Comparison of ENCODE assay signal across 1 cellular context in the genomic region with DNA sequence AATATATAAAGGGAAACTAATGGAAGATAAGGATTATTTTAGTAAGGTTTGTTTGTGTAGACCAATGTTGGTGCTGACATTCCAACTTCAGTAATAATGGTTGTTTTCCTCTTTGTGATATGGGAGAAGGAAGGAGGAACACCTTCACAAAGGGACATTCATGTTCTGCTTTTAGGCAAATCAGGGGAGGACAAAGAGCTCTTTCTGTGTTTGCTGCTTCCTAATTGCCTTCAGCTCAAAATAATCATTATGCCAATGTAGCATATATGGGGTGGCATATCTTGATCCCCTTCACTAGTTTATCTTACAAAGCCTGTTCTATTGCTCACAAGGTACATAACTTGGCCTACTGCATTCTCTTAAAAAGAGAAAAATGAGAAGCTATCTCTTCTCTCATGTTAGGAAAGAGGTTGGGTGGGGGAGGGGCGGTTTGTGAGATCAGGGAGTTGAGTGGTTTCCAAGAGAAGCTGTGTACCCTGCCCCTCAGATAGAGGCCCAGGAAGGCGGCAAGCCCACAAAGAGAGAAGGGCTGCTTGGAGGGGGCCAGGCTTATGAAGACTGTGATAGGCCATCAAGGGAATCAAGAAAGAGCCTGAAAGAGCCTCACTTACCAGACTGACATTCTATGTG.
TF ChIP-seq lines count a peak whose summit lies in the region.

No MANE protein-coding gene starts in this region.

TF ChIP-seq in HepG2, 621 proteins besides CTCF, POLR2A, EP300 and RAD21 (continued from another document and continues in another):
- TF ChIP-seq E2F2 (CRISPR knock-in tag; IDR thresholded peaks at IDR 0.05; ENCODE audit: borderline replicate concordance) (no peak), PBX2 (CRISPR knock-in tag; IDR thresholded peaks at IDR 0.05) (no peak), SIX1 (CRISPR knock-in tag; IDR thresholded peaks at IDR 0.05; ENCODE audit: borderline replicate concordance) (peak; percentile 65), ZNF264 (CRISPR knock-in tag; IDR thresholded peaks at IDR 0.05) (no peak), ZNF7 (CRISPR knock-in tag; IDR thresholded peaks at IDR 0.05) (no peak), ZNF350 (CRISPR knock-in tag; IDR thresholded peaks at IDR 0.05; ENCODE audit: borderline replicate concordance, low read depth) (0 out of 2 replicates have a peak, but pooled peaks have one; percentile 44), ZNF232 (CRISPR knock-in tag; IDR thresholded peaks at IDR 0.05; ENCODE audit: borderline replicate concordance) (peak; percentile 61; the same call in 1 of the 2 replicates), ZNF468 (CRISPR knock-in tag; IDR thresholded peaks at IDR 0.05) (no peak), KLF16 (CRISPR knock-in tag; IDR thresholded peaks at IDR 0.05) (peak in 1 of 2 experiments; percentile 52; a peak in 1 of 4 replicates), POLR2G (IDR thresholded peaks at IDR 0.05; ENCODE audit: low read depth, low read length) (peak; percentile 56), CBX5 (CRISPR knock-in tag; IDR thresholded peaks at IDR 0.05; ENCODE audit: borderline replicate concordance) (peak; percentile 43; the same call in 1 of the 2 replicates), HOXD1 (CRISPR knock-in tag; IDR thresholded peaks at IDR 0.05) (no peak), ZSCAN20 (CRISPR knock-in tag; IDR thresholded peaks at IDR 0.05; ENCODE audit: borderline replicate concordance) (no peak), ZNF33A (CRISPR knock-in tag; IDR thresholded peaks at IDR 0.05; ENCODE audit: borderline replicate concordance) (peak; percentile 67; the same call in 1 of the 2 replicates), FOXJ3 (CRISPR knock-in tag; IDR thresholded peaks at IDR 0.05; ENCODE audit: borderline replicate concordance) (peak; percentile 17; the same call in 1 of the 2 replicates), HMGXB3 (CRISPR knock-in tag; IDR thresholded peaks at IDR 0.05; ENCODE audit: borderline replicate concordance) (peak; percentile 40; the same call in 1 of the 2 replicates), ZNF567 (CRISPR knock-in tag; IDR thresholded peaks at IDR 0.05; ENCODE audit: borderline replicate concordance) (no peak), TBL1XR1 (IDR thresholded peaks at IDR 0.05; ENCODE audit: borderline replicate concordance, low read length, partially characterized antibody) (no peak), ZNF564 (CRISPR knock-in tag; IDR thresholded peaks at IDR 0.05) (peak; percentile 28; the same call in 1 of the 2 replicates), ZNF770 (CRISPR knock-in tag; IDR thresholded peaks at IDR 0.05) (no peak; the same call in 1 of the 2 replicates), ZNF788 (CRISPR knock-in tag; IDR thresholded peaks at IDR 0.05; ENCODE audit: borderline replicate concordance) (peak; percentile 52; the same call in 1 of the 2 replicates), SKI (IDR thresholded peaks at IDR 0.05; ENCODE audit: partially characterized antibody) (no peak), ZNF557 (CRISPR knock-in tag; IDR thresholded peaks at IDR 0.05) (no peak), HOXA9 (CRISPR knock-in tag; IDR thresholded peaks at IDR 0.05; ENCODE audit: borderline replicate concordance) (no peak), RARA (CRISPR knock-in tag; IDR thresholded peaks at IDR 0.05) (peak; percentile 71), ZNF782 (CRISPR knock-in tag; IDR thresholded peaks at IDR 0.05; ENCODE audit: borderline replicate concordance) (no peak), ZSCAN25 (CRISPR knock-in tag; IDR thresholded peaks at IDR 0.05) (no peak), ZNF382 (CRISPR knock-in tag; IDR thresholded peaks at IDR 0.05; ENCODE audit: borderline replicate concordance) (no peak), ZNF230 (CRISPR knock-in tag; IDR thresholded peaks at IDR 0.05) (no peak), HCFC1 (IDR thresholded peaks at IDR 0.05; ENCODE audit: low read depth, low read length) (no peak), HNF4A (CRISPR knock-in tag; IDR thresholded peaks at IDR 0.05) (peak; percentile 58; the same call in 1 of the 2 replicates), GATA4 (IDR thresholded peaks at IDR 0.05; ENCODE audit: borderline replicate concordance, low read depth) (peak; percentile 75), PLRG1 (conservative IDR thresholded peaks at IDR 0.05) (no peak), YEATS2 (CRISPR knock-in tag; IDR thresholded peaks at IDR 0.05; ENCODE audit: borderline replicate concordance) (no peak), HMG20A (CRISPR knock-in tag; IDR thresholded peaks at IDR 0.05; ENCODE audit: borderline replicate concordance) (peak; percentile 48; the same call in 1 of the 2 replicates), HNF4G (IDR thresholded peaks at IDR 0.05; ENCODE audit: borderline replicate concordance, low read depth, low read length) (peak; percentile 64; the same call in 1 of the 2 replicates), HNF4G (CRISPR knock-in tag; IDR thresholded peaks at IDR 0.05; ENCODE audit: borderline replicate concordance, low read depth) (no peak), STAT5B (CRISPR knock-in tag; IDR thresholded peaks at IDR 0.05) (no peak), SAP130 (CRISPR knock-in tag; IDR thresholded peaks at IDR 0.05; ENCODE audit: low read depth) (peak; percentile 61), TFDP2 (CRISPR knock-in tag; IDR thresholded peaks at IDR 0.05) (peak; percentile 57; the same call in 1 of the 2 replicates), ZNF331 (CRISPR knock-in tag; IDR thresholded peaks at IDR 0.05) (peak; percentile 55), ZNF546 (CRISPR knock-in tag; conservative IDR thresholded peaks at IDR 0.05) (0 out of 2 replicates have a peak, but pooled peaks have one; percentile 30), HMG20B (CRISPR knock-in tag; conservative IDR thresholded peaks at IDR 0.05) (peak; percentile 66; the same call in 1 of the 2 replicates), GPBP1L1 (CRISPR knock-in tag; IDR thresholded peaks at IDR 0.05) (no peak)
- TF ChIP-seq, protein P1, sequence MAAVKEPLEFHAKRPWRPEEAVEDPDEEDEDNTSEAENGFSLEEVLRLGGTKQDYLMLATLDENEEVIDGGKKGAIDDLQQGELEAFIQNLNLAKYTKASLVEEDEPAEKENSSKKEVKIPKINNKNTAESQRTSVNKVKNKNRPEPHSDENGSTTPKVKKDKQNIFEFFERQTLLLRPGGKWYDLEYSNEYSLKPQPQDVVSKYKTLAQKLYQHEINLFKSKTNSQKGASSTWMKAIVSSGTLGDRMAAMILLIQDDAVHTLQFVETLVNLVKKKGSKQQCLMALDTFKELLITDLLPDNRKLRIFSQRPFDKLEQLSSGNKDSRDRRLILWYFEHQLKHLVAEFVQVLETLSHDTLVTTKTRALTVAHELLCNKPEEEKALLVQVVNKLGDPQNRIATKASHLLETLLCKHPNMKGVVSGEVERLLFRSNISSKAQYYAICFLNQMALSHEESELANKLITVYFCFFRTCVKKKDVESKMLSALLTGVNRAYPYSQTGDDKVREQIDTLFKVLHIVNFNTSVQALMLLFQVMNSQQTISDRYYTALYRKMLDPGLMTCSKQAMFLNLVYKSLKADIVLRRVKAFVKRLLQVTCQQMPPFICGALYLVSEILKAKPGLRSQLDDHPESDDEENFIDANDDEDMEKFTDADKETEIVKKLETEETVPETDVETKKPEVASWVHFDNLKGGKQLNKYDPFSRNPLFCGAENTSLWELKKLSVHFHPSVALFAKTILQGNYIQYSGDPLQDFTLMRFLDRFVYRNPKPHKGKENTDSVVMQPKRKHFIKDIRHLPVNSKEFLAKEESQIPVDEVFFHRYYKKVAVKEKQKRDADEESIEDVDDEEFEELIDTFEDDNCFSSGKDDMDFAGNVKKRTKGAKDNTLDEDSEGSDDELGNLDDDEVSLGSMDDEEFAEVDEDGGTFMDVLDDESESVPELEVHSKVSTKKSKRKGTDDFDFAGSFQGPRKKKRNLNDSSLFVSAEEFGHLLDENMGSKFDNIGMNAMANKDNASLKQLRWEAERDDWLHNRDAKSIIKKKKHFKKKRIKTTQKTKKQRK (IDR thresholded peaks at IDR 0.05; ENCODE audit: low read length), result no peak
- TF ChIP-seq, protein P2, sequence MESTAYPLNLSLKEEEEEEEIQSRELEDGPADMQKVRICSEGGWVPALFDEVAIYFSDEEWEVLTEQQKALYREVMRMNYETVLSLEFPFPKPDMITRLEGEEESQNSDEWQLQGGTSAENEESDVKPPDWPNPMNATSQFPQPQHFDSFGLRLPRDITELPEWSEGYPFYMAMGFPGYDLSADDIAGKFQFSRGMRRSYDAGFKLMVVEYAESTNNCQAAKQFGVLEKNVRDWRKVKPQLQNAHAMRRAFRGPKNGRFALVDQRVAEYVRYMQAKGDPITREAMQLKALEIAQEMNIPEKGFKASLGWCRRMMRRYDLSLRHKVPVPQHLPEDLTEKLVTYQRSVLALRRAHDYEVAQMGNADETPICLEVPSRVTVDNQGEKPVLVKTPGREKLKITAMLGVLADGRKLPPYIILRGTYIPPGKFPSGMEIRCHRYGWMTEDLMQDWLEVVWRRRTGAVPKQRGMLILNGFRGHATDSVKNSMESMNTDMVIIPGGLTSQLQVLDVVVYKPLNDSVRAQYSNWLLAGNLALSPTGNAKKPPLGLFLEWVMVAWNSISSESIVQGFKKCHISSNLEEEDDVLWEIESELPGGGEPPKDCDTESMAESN (CRISPR knock-in tag; conservative IDR thresholded peaks at IDR 0.05), result 0 out of 2 replicates have a peak, but pooled peaks have one; percentile 14
